In genomic region chr17:72935984-72936383, GRCh38 we compare ENCODE assay signal across 7 cellular contexts.
"Had no signal": no experiment of that assay in that cellular context is flagged by ENCODE, and none has a peak within 500 bp of the region (broad histone marks: within the 10 kb centered on the region; RNA-seq: fewer than 3 reads in every experiment).

No MANE protein-coding gene starts in this region.

- ATAC-seq: GM23338, HepG2 had no signal

- FAIRE-seq: H1, H54, HepG2 had no signal

- H2AFZ ChIP-seq: GM23338 had no signal

- H3K4me2 ChIP-seq: GM23338 had no signal

- DNase-seq: H9, HCEC 1CT, KG1 had no signal

- H3K4me3 ChIP-seq: GM23338 had no signal
